Comparison of ENCODE assay signal across 13 cellular contexts in the genomic region with DNA sequence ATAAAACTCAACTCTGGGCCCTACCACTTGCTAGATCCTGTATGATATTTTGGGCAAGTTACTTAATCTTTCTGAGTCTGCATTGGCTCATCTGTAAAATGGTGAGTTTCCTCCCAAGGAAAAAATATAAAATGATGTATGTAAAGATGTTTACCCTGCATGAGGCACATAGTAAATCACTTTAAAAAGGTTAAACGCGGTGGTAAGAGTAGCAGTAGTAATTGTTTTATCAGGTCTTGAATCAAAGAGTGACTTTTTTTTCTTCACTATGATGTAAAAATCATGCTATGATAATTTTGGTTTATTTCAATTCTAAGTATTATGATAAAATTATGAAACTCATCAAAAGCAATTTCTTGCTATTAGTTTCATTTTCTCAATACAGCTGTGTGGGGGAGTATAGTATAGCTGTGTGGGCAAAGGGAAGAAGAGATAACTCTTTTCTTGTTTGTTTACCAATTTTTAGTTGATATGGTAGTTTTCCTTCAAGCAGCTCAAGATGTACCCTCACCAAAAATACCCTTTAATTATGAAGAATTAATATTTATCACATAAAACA. TPM values are rescaled to one million over a fixed set of nuclear protein-coding genes. Genes with fewer than 3 reads are reported as not detected.
DNase-seq lines count a peak whose midpoint lies in the region; ATAC-seq and TF ChIP-seq lines count a peak whose summit lies in the region.
"Had no signal": no experiment of that assay in that cellular context is flagged by ENCODE, and none has a peak within 500 bp of the region (broad histone marks: within the 10 kb centered on the region; RNA-seq: fewer than 3 reads in every experiment).

No MANE protein-coding gene starts in this region.

- peak overlapping the region; percentile 64 for H3K4me3 Mint-ChIP-seq in activated naive CD4-positive, alpha-beta T cell treated with anti-CD3 and anti-CD28 coated beads for 36 hours
- peak overlapping the region; percentile 58 for H3K4me3 Mint-ChIP-seq in activated B cell treated with CpG ODN at 0.5 μM for 24 hours
- H3K4me3 Mint-ChIP-seq in stimulated activated naive B cell treated with anti-CD40 and anti-IgM and Interleukin-4, amounts not matched to agents 10 μg/mL and 1 μg/mL and 100 μg/mL, for 72 hours = peak overlapping the region; percentile 19 to 21

- peaks cover 89% of the 10 kb centered on the region for H3K4me1 Mint-ChIP-seq in activated naive CD4-positive, alpha-beta T cell treated with anti-CD3 and anti-CD28 coated beads for 36 hours (ENCODE audit: low read depth)
- H3K4me1 Mint-ChIP-seq in activated B cell treated with CpG ODN at 0.5 μM for 24 hours = peaks cover 95% of the 10 kb centered on the region
- peaks cover 40 to 74% of the 10 kb centered on the region in 2 donors for H3K4me1 Mint-ChIP-seq in stimulated activated naive B cell treated with anti-CD40 and anti-IgM and Interleukin-4, amounts not matched to agents 10 μg/mL and 1 μg/mL and 100 μg/mL, for 72 hours

- ATAC-seq in HG02623 (IDR thresholded peaks at IDR 0.05; ENCODE audit: unreplicated experiment) (peak; percentile 26), activated B cell treated with CpG ODN at 0.5 μM for 24 hours (ENCODE audit: low read depth) (no peak), HG03135 (IDR thresholded peaks at IDR 0.05; ENCODE audit: unreplicated experiment) (no peak), HG02973 (IDR thresholded peaks at IDR 0.05; ENCODE audit: unreplicated experiment) (no peak)
- ATAC-seq in stimulated activated naive B cell treated with anti-CD40 and anti-IgM and Interleukin-4, amounts not matched to agents 10 μg/mL and 1 μg/mL and 100 μg/mL, for 72 hours (replicated peaks) = no peak
- ATAC-seq: gastroesophageal sphincter had no signal

- TF ChIP-seq CTCF in activated B cell treated with CpG ODN at 0.5 μM for 24 hours (IDR thresholded peaks at IDR 0.05) = no peak

- no peak for DNase-seq in activated naive CD4-positive, alpha-beta T cell treated with anti-CD3 and anti-CD28 coated beads for 36 hours
- no peak for DNase-seq in activated naive CD4-positive, alpha-beta T cell treated with anti-CD3 and anti-CD28 coated beads, Interleukin-2, amount 50 U/mL, for 16 hours
- DNase-seq in activated B cell treated with CpG ODN at 0.5 μM for 24 hours (no peak), NCI-H2196 treated with DMSO at 0.1 percent for 48 hours (lab: John Stamatoyannopoulos, UW; ENCODE audit: unreplicated experiment) (no peak)
- no peak for DNase-seq in stimulated activated naive B cell treated with anti-CD40 and anti-IgM and Interleukin-4, amounts not matched to agents 10 μg/mL and 1 μg/mL and 100 μg/mL, for 72 hours
- DNase-seq: AML-193, anterior cingulate cortex, GF-D8, uterus had no signal

- POLR2A ChIA-PET in activated B cell treated with CpG ODN at 0.5 μM for 24 hours (lab: Charles Lee) = interaction anchor here (1.6 to 5.5 kb wide), 2 partner anchors 10 to 12 kb away, joined by 6 to 66 read pairs; a partner anchor contains a TSS

- no peaks in the 10 kb centered on the region for H3K9me3 Mint-ChIP-seq in activated naive CD4-positive, alpha-beta T cell treated with anti-CD3 and anti-CD28 coated beads for 36 hours
- no peaks in the 10 kb centered on the region for H3K9me3 Mint-ChIP-seq in activated B cell treated with CpG ODN at 0.5 μM for 24 hours
- peaks cover 0 to 5% of the 10 kb centered on the region in 2 donors for H3K9me3 Mint-ChIP-seq in stimulated activated naive B cell treated with anti-CD40 and anti-IgM and Interleukin-4, amounts not matched to agents 10 μg/mL and 1 μg/mL and 100 μg/mL, for 72 hours

- CTCF ChIA-PET in activated naive CD4-positive, alpha-beta T cell treated with anti-CD3 and anti-CD28 coated beads for 36 hours (lab: Charles Lee) = interaction anchor here (0.6 to 1.2 kb wide), 5 partner anchors 11 to 118 kb away, joined by 3 to 6 read pairs (median 3); a partner anchor contains a TSS
- CTCF ChIA-PET in activated B cell treated with CpG ODN at 0.5 μM for 24 hours (lab: Charles Lee) = interaction anchor here (1.3 to 2.3 kb wide), 4 partner anchors 22 to 106 kb away, joined by 3 to 9 read pairs (median 4); no protein-coding TSS in a partner anchor

- intact Hi-C loops in activated naive CD4-positive, alpha-beta T cell treated with anti-CD3 and anti-CD28 coated beads for 36 hours (cut with micrococcal nuclease) = loop anchor here (1.0 to 10.0 kb wide), 2 partner anchors 8 to 565 kb away; no protein-coding TSS in a partner anchor
- intact Hi-C loops in activated B cell treated with CpG ODN at 0.5 μM for 24 hours (cut with micrococcal nuclease) = loop anchor here (2.0 kb wide), 1 partner anchor 15 kb away; no protein-coding TSS in a partner anchor

- H3K27ac Mint-ChIP-seq in activated naive CD4-positive, alpha-beta T cell treated with anti-CD3 and anti-CD28 coated beads for 36 hours = peak overlapping the region; percentile 78
- peak overlapping the region; percentile 89 for H3K27ac Mint-ChIP-seq in activated B cell treated with CpG ODN at 0.5 μM for 24 hours
- peak overlapping the region; percentile 14 for H3K27ac Mint-ChIP-seq in stimulated activated naive B cell treated with anti-CD40 and anti-IgM and Interleukin-4, amounts not matched to agents 10 μg/mL and 1 μg/mL and 100 μg/mL, for 72 hours

- H3K36me3 Mint-ChIP-seq in activated naive CD4-positive, alpha-beta T cell treated with anti-CD3 and anti-CD28 coated beads for 36 hours (ENCODE audit: low read depth) = peaks cover 6% of the 10 kb centered on the region
- H3K36me3 Mint-ChIP-seq in activated B cell treated with CpG ODN at 0.5 μM for 24 hours (ENCODE audit: low read depth) = peaks cover 30% of the 10 kb centered on the region
- peaks cover 10 to 30% of the 10 kb centered on the region in 2 donors for H3K36me3 Mint-ChIP-seq in stimulated activated naive B cell treated with anti-CD40 and anti-IgM and Interleukin-4, amounts not matched to agents 10 μg/mL and 1 μg/mL and 100 μg/mL, for 72 hours

- H3K27me3 Mint-ChIP-seq in activated naive CD4-positive, alpha-beta T cell treated with anti-CD3 and anti-CD28 coated beads for 36 hours (ENCODE audit: low read depth) = no peaks in the 10 kb centered on the region
- no peaks in the 10 kb centered on the region for H3K27me3 Mint-ChIP-seq in activated B cell treated with CpG ODN at 0.5 μM for 24 hours
- no peaks in the 10 kb centered on the region for H3K27me3 Mint-ChIP-seq in stimulated activated naive B cell treated with anti-CD40 and anti-IgM and Interleukin-4, amounts not matched to agents 10 μg/mL and 1 μg/mL and 100 μg/mL, for 72 hours

RNA-seq across cellular contexts. Expression of a gene that starts 10.7 kb away (rescaled TPM):
- total RNA-seq in activated naive CD4-positive, alpha-beta T cell treated with anti-CD3 and anti-CD28 coated beads for 36 hours = 10 to 100 TPM; 85.7 to 90.1 TPM
- total RNA-seq in activated B cell treated with CpG ODN at 0.5 μM for 24 hours = 101 and 112 TPM in 2 replicates

Comparison
In these comparisons a context has a peak if more than half of its experiments do, and no peak if none do; other contexts are left out.
1. H3K27ac Mint-ChIP-seq: peak in every context shown above with its lines; median percentile 89 in activated B cell treated with CpG ODN at 0.5 μM for 24 hours; 78 in activated naive CD4-positive, alpha-beta T cell treated with anti-CD3 and anti-CD28 coated beads for 36 hours; 14 in stimulated activated naive B cell treated with anti-CD40 and anti-IgM and Interleukin-4, amounts not matched to agents 10 μg/mL and 1 μg/mL and 100 μg/mL, for 72 hours.